ENCODE assay signal across 11 cellular contexts in genomic region chr3:140953028-140953960, GRCh38. TPM values are rescaled to one million over a fixed set of nuclear protein-coding genes. Genes with fewer than 3 reads are reported as not detected.
DNase-seq lines count a peak whose midpoint lies in the region; ATAC-seq and TF ChIP-seq lines count a peak whose summit lies in the region.
"Had no signal": no experiment of that assay in that cellular context is flagged by ENCODE, and none has a peak within 500 bp of the region (broad histone marks: within the 10 kb centered on the region; RNA-seq: fewer than 3 reads in every experiment).

No MANE protein-coding gene starts in this region.

- POLR2A ChIA-PET in AG04449 (lab: Yijun Ruan, JAX): no interaction called here
- POLR2A ChIA-PET in HCT116 (lab: Charles Lee): no interaction called here

- H3K27me3 Mint-ChIP-seq in stimulated activated memory B cell treated with anti-CD40 and anti-IgM and Interleukin-4, amounts not matched to agents 10 μg/mL and 1 μg/mL and 100 μg/mL, for 72 hours: no peaks in the 10 kb centered on the region

- ATAC-seq in HCT116: no peak
- no peak for ATAC-seq in stimulated activated memory B cell treated with anti-CD40 and anti-IgM and Interleukin-4, amounts not matched to agents 10 μg/mL and 1 μg/mL and 100 μg/mL, for 72 hours

- DNase-seq in AG04449 (ENCODE audit: low read depth, low spot score): peak; percentile 65
- DNase-seq in HCT116 (ENCODE audit: low read depth, low spot score): no peak
- peak; percentile 76 for DNase-seq in SK-N-MC (ENCODE audit: low read depth, low spot score)
- peak; percentile 33 for DNase-seq in foreskin melanocyte
- no peak for DNase-seq in prostate gland (ENCODE audit: low spot score)
- no peak for DNase-seq in activated CD8-positive, alpha-beta memory T cell treated with anti-CD3 and anti-CD28 coated beads for 24 hours
- no peak for DNase-seq in activated gamma-delta T cell treated with Interleukin-2 at 50 U/mL for 16 hours
- DNase-seq: activated CD4-positive, alpha-beta T cell treated with anti-CD3 and anti-CD28 coated beads for 48 hours; brain microvascular endothelial cell; NCI-H748 treated with DMSO at 0.1 percent for 48 hours had no signal

- no peaks in the 10 kb centered on the region for H3K36me3 ChIP-seq in HCT116 (ENCODE audit: control insufficient read depth in 1 of 2, insufficient read depth in 2 of 2, low read length in 2 of 2)
- peaks cover 8% of the 10 kb centered on the region; the same call in 1 of the 2 replicates for H3K36me3 ChIP-seq in SK-N-MC (ENCODE audit: insufficient read depth, low read length)
- no peaks in the 10 kb centered on the region for H3K36me3 ChIP-seq in prostate gland
- H3K36me3 ChIP-seq: brain microvascular endothelial cell had no signal

- no peak overlapping the region for H3K4me3 ChIP-seq in AG04449 (ENCODE audit: low read depth, low read length)
- no peak overlapping the region for H3K4me3 ChIP-seq in HCT116 (replicated peaks in 1 of 2; ENCODE audit: low read depth in 1 of 2, low read length in 2 of 2)
- peak overlapping the region; percentile 43 for H3K4me3 ChIP-seq in SK-N-MC
- no peak overlapping the region for H3K4me3 ChIP-seq in prostate gland

- intact Hi-C loops in HCT116 (cut with micrococcal nuclease) (no loop called here), prostate gland (cut with DNase I) (no loop called here)

- WGBS in prostate gland: 84% methylated on average over 5 of the region's 5 CpGs

- H3K27ac ChIP-seq in HCT116 (ENCODE audit: low read depth, low read length) (no peak overlapping the region), SK-N-MC (peak overlapping the region; percentile 73), prostate gland (no peak overlapping the region)
- H3K27ac ChIP-seq: brain microvascular endothelial cell had no signal

- TF ChIP-seq POLR2A in HCT116 (IDR thresholded peaks at IDR 0.05; ENCODE audit: borderline replicate concordance, extremely low read depth, insufficient read depth, insufficient read length): no peak
- TF ChIP-seq POLR2A in prostate gland (IDR thresholded peaks at IDR 0.05): no peak

- H3K9ac ChIP-seq in HCT116 (ENCODE audit: low read length): no peak overlapping the region
- H3K9ac ChIP-seq in SK-N-MC (ENCODE audit: insufficient read length): peak overlapping the region; percentile 8

- H2AFZ ChIP-seq in HCT116 (ENCODE audit: low read depth, low read length, poor library complexity, severe bottlenecking): no peak overlapping the region

- peaks cover 17% of the 10 kb centered on the region for H3K36me3 Mint-ChIP-seq in stimulated activated memory B cell treated with anti-CD40 and anti-IgM and Interleukin-4, amounts not matched to agents 10 μg/mL and 1 μg/mL and 100 μg/mL, for 72 hours

- H3K4me3 Mint-ChIP-seq in stimulated activated memory B cell treated with anti-CD40 and anti-IgM and Interleukin-4, amounts not matched to agents 10 μg/mL and 1 μg/mL and 100 μg/mL, for 72 hours: no peak overlapping the region

- H3K4me1 ChIP-seq in HCT116 (ENCODE audit: control insufficient read depth in 1 of 2, insufficient read depth in 2 of 2, low read length in 2 of 2) (peaks cover 3 to 9% of the 10 kb centered on the region in 2 experiments; a peak in 3 of 4 replicates), prostate gland (replicated peaks) (no peaks in the 10 kb centered on the region)

- H3K9me3 ChIP-seq in HCT116 (ENCODE audit: control insufficient read depth in 1 of 2, insufficient read depth in 1 of 2, low read depth in 1 of 2, low read length in 2 of 2) (no peaks in the 10 kb centered on the region), SK-N-MC (ENCODE audit: low read depth, low read length) (no peaks in the 10 kb centered on the region), prostate gland (no peaks in the 10 kb centered on the region)

- H3K27ac Mint-ChIP-seq in stimulated activated memory B cell treated with anti-CD40 and anti-IgM and Interleukin-4, amounts not matched to agents 10 μg/mL and 1 μg/mL and 100 μg/mL, for 72 hours: no peak overlapping the region

- peaks cover 44% of the 10 kb centered on the region for H3K4me1 Mint-ChIP-seq in stimulated activated memory B cell treated with anti-CD40 and anti-IgM and Interleukin-4, amounts not matched to agents 10 μg/mL and 1 μg/mL and 100 μg/mL, for 72 hours

- RAD21 ChIA-PET in HCT116 (lab: Charles Lee; ENCODE audit: low non-redundant PET in 1 of 2, low total read pairs in 2 of 2, uncharacterized antibody in 2 of 2, unreplicated experiment in 2 of 2): no interaction called here

- no peaks in the 10 kb centered on the region for H3K9me2 ChIP-seq in HCT116 (ENCODE audit: insufficient read depth)

- peaks cover 100% of the 10 kb centered on the region for H3K79me2 ChIP-seq in HCT116 (ENCODE audit: insufficient read depth, low read length)

- peaks cover 23% of the 10 kb centered on the region; the same call in 1 of the 2 replicates for H4K20me1 ChIP-seq in HCT116 (ENCODE audit: insufficient read depth)

- peak overlapping the region; percentile 3; the same call in 1 of the 2 replicates for H3K4me2 ChIP-seq in HCT116 (ENCODE audit: low read length)

- no peaks in the 10 kb centered on the region for H3K27me3 ChIP-seq in HCT116 (ENCODE audit: insufficient read depth, low read length)
- H3K27me3 ChIP-seq in prostate gland (replicated peaks; ENCODE audit: insufficient read depth): no peaks in the 10 kb centered on the region
- H3K27me3 ChIP-seq: brain microvascular endothelial cell had no signal

- no peak for TF ChIP-seq RAD21 in HCT116 (IDR thresholded peaks at IDR 0.05; ENCODE audit: low read depth)

- CTCF ChIA-PET in AG04449 (lab: Yijun Ruan, JAX) (interaction anchor here (1.4 kb wide), 2 partner anchors 10 to 21 kb away, joined by 3 to 4 read pairs; no protein-coding TSS in a partner anchor), HCT116 (lab: Charles Lee) (no interaction called here)

- no peaks in the 10 kb centered on the region for H3K9me3 Mint-ChIP-seq in stimulated activated memory B cell treated with anti-CD40 and anti-IgM and Interleukin-4, amounts not matched to agents 10 μg/mL and 1 μg/mL and 100 μg/mL, for 72 hours

- TF ChIP-seq CTCF in AG04449 (IDR thresholded peaks at IDR 0.05; ENCODE audit: insufficient read depth, low read length, missing control alignments) (no peak), HCT116 (IDR thresholded peaks at IDR 0.05 in 2 of 3, conservative IDR thresholded peaks at IDR 0.05 in 1 of 3; ENCODE audit: borderline replicate concordance in 1 of 3, insufficient read depth in 1 of 3, low read depth in 2 of 3, low read length in 2 of 3) (no peak), prostate gland (IDR thresholded peaks at IDR 0.05) (no peak)

- no TSS peak for BruUV-seq in HCT116 (replicated peaks; lab: Mats Ljungman, UMichigan)

TF ChIP-seq in HCT116, 20 proteins besides CTCF, POLR2A, EP300 and RAD21 (continues in another document):
- no peak for TF ChIP-seq CEBPB (IDR thresholded peaks at IDR 0.05; ENCODE audit: low read depth)
- TF ChIP-seq REST (IDR thresholded peaks at IDR 0.05; ENCODE audit: low read depth): no peak
- TF ChIP-seq ELF1 (IDR thresholded peaks at IDR 0.05; ENCODE audit: borderline replicate concordance, low read depth): no peak
- TF ChIP-seq EGR1 (IDR thresholded peaks at IDR 0.05; ENCODE audit: low read depth): no peak
- no peak for TF ChIP-seq YY1 (IDR thresholded peaks at IDR 0.05; ENCODE audit: extremely low read depth, insufficient replicate concordance, low read depth, low read length)
- TF ChIP-seq EZH2phosphoT487 (IDR thresholded peaks at IDR 0.05; ENCODE audit: borderline replicate concordance): no peak
- no peak for TF ChIP-seq POLR2AphosphoS5 (IDR thresholded peaks at IDR 0.05; ENCODE audit: low read depth, low read length)
- no peak for TF ChIP-seq SP1 (IDR thresholded peaks at IDR 0.05; ENCODE audit: low read depth)
- TF ChIP-seq ATF3 (IDR thresholded peaks at IDR 0.05): no peak
- no peak for TF ChIP-seq FOSL1 (IDR thresholded peaks at IDR 0.05; ENCODE audit: low read depth)
- no peak for TF ChIP-seq SRF (IDR thresholded peaks at IDR 0.05; ENCODE audit: low read depth)
- no peak for TF ChIP-seq TCF7L2 (IDR thresholded peaks at IDR 0.05; ENCODE audit: borderline replicate concordance, extremely low read depth, insufficient read depth, insufficient read length)
- no peak for TF ChIP-seq JUND (IDR thresholded peaks at IDR 0.05)

RNA-seq across cellular contexts. Expression of gene SLC25A36, which starts 11.7 kb away (rescaled TPM):
- total RNA-seq in HCT116 (2021; ENCODE audit: unreplicated experiment) (81.2 TPM), prostate gland (10 to 100 TPM; 91.0 to 93.9 TPM)
- 31.5 and 37.7 TPM in 2 replicates for polyA plus RNA-seq in HCT116 (2012)

Comparison
In these comparisons a context has a peak if more than half of its experiments do, and no peak if none do; other contexts are left out.
1. DNase-seq: peak in AG04449 (single experiment), SK-N-MC (single experiment) and foreskin melanocyte (single experiment); none in HCT116 (single experiment), prostate gland (single experiment), activated CD8-positive, alpha-beta memory T cell treated with anti-CD3 and anti-CD28 coated beads for 24 hours (single experiment) and activated gamma-delta T cell treated with Interleukin-2 at 50 U/mL for 16 hours (single experiment).